ENCODE assay signal across 1 cellular context in genomic region chr11:8729837-8730696, GRCh38.
TF ChIP-seq lines count a peak whose summit lies in the region.

No MANE protein-coding gene starts in this region.

TF ChIP-seq in WTC11, 78 proteins besides CTCF, POLR2A, EP300 and RAD21 (continued from another document):
- TF ChIP-seq ATF1 (CRISPR knock-in tag; IDR thresholded peaks at IDR 0.05) (no peak), SP1 (CRISPR knock-in tag; conservative IDR thresholded peaks at IDR 0.05) (no peak), HMGXB4 (CRISPR knock-in tag; IDR thresholded peaks at IDR 0.05) (no peak), AR (CRISPR knock-in tag; IDR thresholded peaks at IDR 0.05) (no peak), MXD4 (CRISPR knock-in tag; IDR thresholded peaks at IDR 0.05; ENCODE audit: borderline replicate concordance) (no peak), ZSCAN18 (CRISPR knock-in tag; IDR thresholded peaks at IDR 0.05) (no peak), AFF4 (CRISPR knock-in tag; IDR thresholded peaks at IDR 0.05; ENCODE audit: borderline replicate concordance) (no peak), NFE2L1 (CRISPR knock-in tag; IDR thresholded peaks at IDR 0.05) (no peak)
